16 cellular contexts compared by ENCODE assay signal in the genomic region with DNA sequence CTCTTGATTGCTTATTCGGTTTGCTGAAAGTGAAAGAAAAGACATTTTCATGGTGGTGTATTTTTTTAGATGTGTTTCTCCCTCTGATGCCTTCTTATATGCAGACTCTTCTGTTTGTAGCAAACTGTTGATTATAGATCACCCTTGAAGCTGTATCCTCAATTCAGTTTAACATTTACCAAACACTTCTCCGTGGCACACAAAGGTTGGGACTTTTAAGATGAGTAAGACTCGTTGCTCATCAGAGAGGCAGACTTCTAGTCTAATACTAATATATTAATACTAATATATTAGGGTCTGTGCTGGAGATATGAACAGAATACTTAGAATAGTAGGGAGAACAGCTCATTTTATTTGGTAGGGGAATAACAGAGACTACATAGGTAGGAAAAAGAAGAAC. TPM values are rescaled to one million over a fixed set of nuclear protein-coding genes. Genes with fewer than 3 reads are reported as not detected.
DNase-seq lines count a peak whose midpoint lies in the region; ATAC-seq and TF ChIP-seq lines count a peak whose summit lies in the region.
"Had no signal": no experiment of that assay in that cellular context is flagged by ENCODE, and none has a peak within 500 bp of the region (broad histone marks: within the 10 kb centered on the region; RNA-seq: fewer than 3 reads in every experiment).

No MANE protein-coding gene starts in this region.

- CTCF ChIA-PET in activated CD8-positive, alpha-beta memory T cell treated with anti-CD3 and anti-CD28 coated beads, Interleukin-2, amount 10 ng/mL, durations not matched to agents 7 days and 5 days (lab: Charles Lee) = interaction anchor here (1.4 to 1.9 kb wide), 2 partner anchors 11 to 42 kb away, joined by 3 to 8 read pairs; no protein-coding TSS in a partner anchor
- CTCF ChIA-PET in CD8-positive, alpha-beta T cell (lab: Charles Lee) = interaction anchor here (0.7 to 1.6 kb wide), 3 partner anchors 21 to 193 kb away, joined by 3 to 4 read pairs (median 3); no protein-coding TSS in a partner anchor
- CTCF ChIA-PET in T-cell (lab: Charles Lee) = interaction anchor here (0.6 to 0.8 kb wide), 3 partner anchors 32 to 981 kb away, joined by 3 to 5 read pairs (median 5); no protein-coding TSS in a partner anchor
- CTCF ChIA-PET in naive thymus-derived CD4-positive, alpha-beta T cell (lab: Charles Lee) = interaction anchor here (0.8 kb wide), 1 partner anchor 62 kb away, joined by 3 read pairs; no protein-coding TSS in a partner anchor

- no peak for TF ChIP-seq CTCF in CD8-positive, alpha-beta T cell (IDR thresholded peaks at IDR 0.05)

- peaks cover 74% of the 10 kb centered on the region for H3K36me3 Mint-ChIP-seq in activated CD8-positive, alpha-beta memory T cell treated with anti-CD3 and anti-CD28 coated beads, Interleukin-2, amount 10 ng/mL, durations not matched to agents 7 days and 5 days
- H3K36me3 Mint-ChIP-seq in CD8-positive, alpha-beta T cell = peaks cover 80% of the 10 kb centered on the region
- peaks cover 64% of the 10 kb centered on the region for H3K36me3 Mint-ChIP-seq in T-cell
- peaks cover 8 to 64% (median 62%) of the 10 kb centered on the region in 5 donors for H3K36me3 Mint-ChIP-seq in naive thymus-derived CD4-positive, alpha-beta T cell

- ATAC-seq in activated CD8-positive, alpha-beta memory T cell treated with anti-CD3 and anti-CD28 coated beads, Interleukin-2, amount 10 ng/mL, durations not matched to agents 7 days and 5 days = no peak
- ATAC-seq in CD8-positive, alpha-beta T cell = no peak
- no peak for ATAC-seq in T-cell (replicated peaks in 1 of 4)
- ATAC-seq in naive thymus-derived CD4-positive, alpha-beta T cell = no peak
- ATAC-seq in HG02610 (IDR thresholded peaks at IDR 0.05; ENCODE audit: unreplicated experiment) = no peak
- ATAC-seq: PC-3 had no signal

- no peak overlapping the region for H3K4me3 ChIP-seq in CD8-positive, alpha-beta T cell (ENCODE audit: low read depth, low read length)
- no peak overlapping the region for H3K4me3 ChIP-seq in naive thymus-derived CD4-positive, alpha-beta T cell (ENCODE audit: low read length)

- no peaks in the 10 kb centered on the region for H3K27me3 ChIP-seq in CD8-positive, alpha-beta T cell (ENCODE audit: insufficient read depth, low read length)
- no peaks in the 10 kb centered on the region for H3K27me3 ChIP-seq in naive thymus-derived CD4-positive, alpha-beta T cell (ENCODE audit: control insufficient read depth in 2 of 2, insufficient read depth in 2 of 2, low read length in 2 of 2)

- no peaks in the 10 kb centered on the region for H3K27me3 Mint-ChIP-seq in activated CD8-positive, alpha-beta memory T cell treated with anti-CD3 and anti-CD28 coated beads, Interleukin-2, amount 10 ng/mL, durations not matched to agents 7 days and 5 days
- H3K27me3 Mint-ChIP-seq in CD8-positive, alpha-beta T cell (ENCODE audit: low read depth) = no peaks in the 10 kb centered on the region
- no peaks in the 10 kb centered on the region for H3K27me3 Mint-ChIP-seq in T-cell
- H3K27me3 Mint-ChIP-seq in naive thymus-derived CD4-positive, alpha-beta T cell = no peaks in the 10 kb centered on the region
- H3K27me3 Mint-ChIP-seq: B cell had no signal

- H3K9me3 Mint-ChIP-seq in activated CD8-positive, alpha-beta memory T cell treated with anti-CD3 and anti-CD28 coated beads, Interleukin-2, amount 10 ng/mL, durations not matched to agents 7 days and 5 days (ENCODE audit: low read depth) = peaks cover 13% of the 10 kb centered on the region
- peaks cover 3% of the 10 kb centered on the region for H3K9me3 Mint-ChIP-seq in CD8-positive, alpha-beta T cell
- H3K9me3 Mint-ChIP-seq in T-cell = peaks cover 0 to 4% (median 3%) of the 10 kb centered on the region in 3 donors
- peaks cover 0 to 11% (median 0%) of the 10 kb centered on the region in 11 donors for H3K9me3 Mint-ChIP-seq in naive thymus-derived CD4-positive, alpha-beta T cell

- peaks cover 34% of the 10 kb centered on the region for H3K4me1 Mint-ChIP-seq in activated CD8-positive, alpha-beta memory T cell treated with anti-CD3 and anti-CD28 coated beads, Interleukin-2, amount 10 ng/mL, durations not matched to agents 7 days and 5 days
- peaks cover 63% of the 10 kb centered on the region for H3K4me1 Mint-ChIP-seq in CD8-positive, alpha-beta T cell (ENCODE audit: low read depth)
- H3K4me1 Mint-ChIP-seq in T-cell = peaks cover 59 to 62% (median 62%) of the 10 kb centered on the region in 3 donors
- peaks cover 24 to 85% (median 70%) of the 10 kb centered on the region in 7 donors for H3K4me1 Mint-ChIP-seq in naive thymus-derived CD4-positive, alpha-beta T cell

- no peak overlapping the region for H3K27ac ChIP-seq in CD8-positive, alpha-beta T cell (ENCODE audit: low read depth, low read length)
- H3K27ac ChIP-seq in naive thymus-derived CD4-positive, alpha-beta T cell (ENCODE audit: low read depth, low read length) = no peak overlapping the region
- H3K27ac ChIP-seq: KMS-11 had no signal

- POLR2A ChIA-PET in CD8-positive, alpha-beta T cell (lab: Charles Lee) = interaction anchor here (1.1 to 1.7 kb wide), 2 partner anchors 29 to 32 kb away, joined by 3 to 4 read pairs; a partner anchor contains a TSS
- POLR2A ChIA-PET in T-cell (lab: Charles Lee) = interaction anchor here (0.6 to 0.7 kb wide), 8 partner anchors 9 to 57 kb away, joined by 3 to 8 read pairs (median 6); no protein-coding TSS in a partner anchor
- POLR2A ChIA-PET in naive thymus-derived CD4-positive, alpha-beta T cell (lab: Charles Lee) = interaction anchor here (0.7 to 1.0 kb wide), 5 partner anchors 19 to 35 kb away, joined by 3 to 4 read pairs (median 3); no protein-coding TSS in a partner anchor

- peaks cover 27% of the 10 kb centered on the region for H3K36me3 ChIP-seq in CD8-positive, alpha-beta T cell (ENCODE audit: insufficient read depth, low read length)
- peaks cover 16 to 46% (median 24%) of the 10 kb centered on the region in 3 experiments for H3K36me3 ChIP-seq in naive thymus-derived CD4-positive, alpha-beta T cell (ENCODE audit: control insufficient read depth in 2 of 3, insufficient read depth in 3 of 3, low read length in 3 of 3)

- no peak overlapping the region for H3K4me3 Mint-ChIP-seq in activated CD8-positive, alpha-beta memory T cell treated with anti-CD3 and anti-CD28 coated beads, Interleukin-2, amount 10 ng/mL, durations not matched to agents 7 days and 5 days
- H3K4me3 Mint-ChIP-seq in CD8-positive, alpha-beta T cell = peak overlapping the region; percentile 35
- H3K4me3 Mint-ChIP-seq in T-cell = peak overlapping the region in 2 of 3 donors; percentile 18 to 41
- H3K4me3 Mint-ChIP-seq in naive thymus-derived CD4-positive, alpha-beta T cell = peak overlapping the region in 5 of 10 donors; percentile 47 to 74 (median 56)
- H3K4me3 Mint-ChIP-seq: B cell had no signal

- H3K4me1 ChIP-seq in CD8-positive, alpha-beta T cell (ENCODE audit: insufficient read depth, low read length) = peaks cover 27% of the 10 kb centered on the region
- H3K4me1 ChIP-seq in naive thymus-derived CD4-positive, alpha-beta T cell (ENCODE audit: control insufficient read depth in 2 of 2, insufficient read depth in 2 of 2, low read length in 2 of 2) = peaks cover 13 to 14% of the 10 kb centered on the region in 2 donors

- intact Hi-C loops in CD8-positive, alpha-beta T cell (cut with DNase I, micrococcal nuclease) = loop anchor here (1.0 to 2.0 kb wide), 2 partner anchors 11 to 15 kb away; no protein-coding TSS in a partner anchor
- intact Hi-C loops in naive thymus-derived CD4-positive, alpha-beta T cell (cut with micrococcal nuclease) = no loop called here

- no peak for DNase-seq in activated CD8-positive, alpha-beta memory T cell treated with anti-CD3 and anti-CD28 coated beads, Interleukin-2, amount 10 ng/mL, durations not matched to agents 7 days and 5 days
- DNase-seq in activated CD8-positive, alpha-beta memory T cell treated with anti-CD3 and anti-CD28 coated beads, Interleukin-2, amount 50 U/mL, for 48 hours = no peak
- DNase-seq in CD8-positive, alpha-beta T cell = no peak
- DNase-seq in T-cell (no peak), iPS-NIHi11 (ENCODE audit: low spot score) (no peak), NCI-H1048 (lab: John Stamatoyannopoulos, UW) (no peak)
- no peak for DNase-seq in naive thymus-derived CD4-positive, alpha-beta T cell
- DNase-seq: DMS 273 treated with DMSO at 0.1 percent for 48 hours, H7, NCI-H1105, NCI-H1694 treated with DMSO at 0.1 percent for 48 hours, NCI-H345, PC-3 had no signal

- H3K9me3 ChIP-seq in CD8-positive, alpha-beta T cell (ENCODE audit: low read length) = no peaks in the 10 kb centered on the region
- H3K9me3 ChIP-seq in naive thymus-derived CD4-positive, alpha-beta T cell (ENCODE audit: control insufficient read depth in 2 of 3, low read length in 3 of 3) = no peaks in the 10 kb centered on the region

- peak overlapping the region; percentile 42 for H3K27ac Mint-ChIP-seq in activated CD8-positive, alpha-beta memory T cell treated with anti-CD3 and anti-CD28 coated beads, Interleukin-2, amount 10 ng/mL, durations not matched to agents 7 days and 5 days
- H3K27ac Mint-ChIP-seq in CD8-positive, alpha-beta T cell = peak overlapping the region; percentile 56
- H3K27ac Mint-ChIP-seq in T-cell = peak overlapping the region; percentile 73 to 76
- peak overlapping the region in 6 of 9 donors; percentile 14 to 87 (median 62) for H3K27ac Mint-ChIP-seq in naive thymus-derived CD4-positive, alpha-beta T cell

RNA-seq across cellular contexts. Expression of a gene that starts 32.8 kb away (rescaled TPM):
- 10 to 100 TPM; 42.4 to 54.8 TPM for total RNA-seq in activated CD8-positive, alpha-beta memory T cell treated with anti-CD3 and anti-CD28 coated beads, Interleukin-2, amount 10 ng/mL, durations not matched to agents 7 days and 5 days
- 10 to 100 TPM; 96.3 to 97.4 TPM for total RNA-seq in CD8-positive, alpha-beta T cell
- 10 to 100 TPM; 52.7 to 80.0 (median 62.6) TPM for total RNA-seq in T-cell
- 100 to 1,000 TPM in 2 of 5 experiments, 10 to 100 TPM in 3; 51.9 to 120 (median 96.3) TPM for total RNA-seq in naive thymus-derived CD4-positive, alpha-beta T cell
- 10 to 100 TPM; 51.0 to 59.8 TPM for polyA plus RNA-seq in naive thymus-derived CD4-positive, alpha-beta T cell

Comparison
In these comparisons a context has a peak if more than half of its experiments do, and no peak if none do; other contexts are left out.
1. intact Hi-C loops: an anchor here in CD8-positive, alpha-beta T cell (1.0 to 2.0 kb wide); none called in naive thymus-derived CD4-positive, alpha-beta T cell.